Comparison of ENCODE assay signal across 1 cellular context in the genomic region with DNA sequence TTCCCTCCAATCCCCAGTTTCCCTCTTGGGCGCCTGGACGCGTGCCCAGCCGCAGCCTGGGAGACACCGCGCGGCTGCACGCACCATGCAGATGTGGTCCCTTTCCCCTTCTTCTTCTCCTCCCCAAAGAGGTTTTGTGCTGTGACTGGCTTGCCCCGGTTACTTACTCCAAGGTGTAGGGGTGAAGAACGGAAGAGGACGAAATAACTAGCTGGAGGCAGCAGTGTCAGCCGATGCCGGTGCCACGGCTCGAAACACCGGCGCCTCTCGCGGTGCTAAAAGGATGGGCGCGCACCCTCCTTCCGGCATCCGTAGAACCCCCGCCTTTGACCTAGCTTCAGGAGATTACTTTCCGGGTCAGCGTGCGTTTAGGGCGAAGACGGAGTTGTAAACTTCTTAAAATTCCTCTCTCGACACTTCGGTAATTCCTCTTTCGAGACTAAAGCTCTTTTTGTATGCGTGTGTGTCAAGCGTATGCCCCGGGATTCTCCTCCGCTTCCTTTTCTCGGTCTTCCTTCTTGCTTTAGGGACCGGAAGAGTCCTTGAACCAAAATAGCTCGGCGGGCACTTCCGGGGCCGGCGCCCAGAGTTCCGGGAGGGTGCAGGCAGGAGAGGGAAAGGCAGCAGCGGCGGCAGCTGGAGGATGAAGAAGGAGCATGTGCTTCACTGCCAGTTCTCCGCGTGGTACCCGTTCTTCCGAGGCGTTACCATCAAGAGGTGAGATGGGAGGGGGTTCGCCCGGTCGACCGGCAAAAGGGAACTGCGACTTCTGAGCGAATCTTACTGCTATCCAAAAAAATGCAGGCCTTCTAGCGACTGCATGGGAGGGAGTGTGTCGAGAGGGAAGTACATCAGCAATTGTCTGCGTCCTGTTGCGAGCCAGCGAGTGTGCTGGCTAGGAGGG.
TF ChIP-seq lines count a peak whose summit lies in the region.

A gene with protein sequence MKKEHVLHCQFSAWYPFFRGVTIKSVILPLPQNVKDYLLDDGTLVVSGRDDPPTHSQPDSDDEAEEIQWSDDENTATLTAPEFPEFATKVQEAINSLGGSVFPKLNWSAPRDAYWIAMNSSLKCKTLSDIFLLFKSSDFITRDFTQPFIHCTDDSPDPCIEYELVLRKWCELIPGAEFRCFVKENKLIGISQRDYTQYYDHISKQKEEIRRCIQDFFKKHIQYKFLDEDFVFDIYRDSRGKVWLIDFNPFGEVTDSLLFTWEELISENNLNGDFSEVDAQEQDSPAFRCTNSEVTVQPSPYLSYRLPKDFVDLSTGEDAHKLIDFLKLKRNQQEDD (plus strand): TSS at position 586 of the 904 bp plus-strand sequence. CDS start 58 bp downstream, at position 644.
A gene (minus strand): TSS at position 289 of the 904 bp plus-strand sequence. CDS start 9,600 bp downstream, outside the sequence.

TF ChIP-seq in HEK293, 187 proteins besides CTCF, POLR2A, EP300 and RAD21 (continued from another document):
- TF ChIP-seq, protein P1, sequence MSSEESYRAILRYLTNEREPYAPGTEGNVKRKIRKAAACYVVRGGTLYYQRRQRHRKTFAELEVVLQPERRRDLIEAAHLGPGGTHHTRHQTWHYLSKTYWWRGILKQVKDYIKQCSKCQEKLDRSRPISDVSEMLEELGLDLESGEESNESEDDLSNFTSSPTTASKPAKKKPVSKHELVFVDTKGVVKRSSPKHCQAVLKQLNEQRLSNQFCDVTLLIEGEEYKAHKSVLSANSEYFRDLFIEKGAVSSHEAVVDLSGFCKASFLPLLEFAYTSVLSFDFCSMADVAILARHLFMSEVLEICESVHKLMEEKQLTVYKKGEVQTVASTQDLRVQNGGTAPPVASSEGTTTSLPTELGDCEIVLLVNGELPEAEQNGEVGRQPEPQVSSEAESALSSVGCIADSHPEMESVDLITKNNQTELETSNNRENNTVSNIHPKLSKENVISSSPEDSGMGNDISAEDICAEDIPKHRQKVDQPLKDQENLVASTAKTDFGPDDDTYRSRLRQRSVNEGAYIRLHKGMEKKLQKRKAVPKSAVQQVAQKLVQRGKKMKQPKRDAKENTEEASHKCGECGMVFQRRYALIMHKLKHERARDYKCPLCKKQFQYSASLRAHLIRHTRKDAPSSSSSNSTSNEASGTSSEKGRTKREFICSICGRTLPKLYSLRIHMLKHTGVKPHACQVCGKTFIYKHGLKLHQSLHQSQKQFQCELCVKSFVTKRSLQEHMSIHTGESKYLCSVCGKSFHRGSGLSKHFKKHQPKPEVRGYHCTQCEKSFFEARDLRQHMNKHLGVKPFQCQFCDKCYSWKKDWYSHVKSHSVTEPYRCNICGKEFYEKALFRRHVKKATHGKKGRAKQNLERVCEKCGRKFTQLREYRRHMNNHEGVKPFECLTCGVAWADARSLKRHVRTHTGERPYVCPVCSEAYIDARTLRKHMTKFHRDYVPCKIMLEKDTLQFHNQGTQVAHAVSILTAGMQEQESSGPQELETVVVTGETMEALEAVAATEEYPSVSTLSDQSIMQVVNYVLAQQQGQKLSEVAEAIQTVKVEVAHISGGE (tag by site-specific recombination; conservative IDR thresholded peaks at IDR 0.05; ENCODE audit: low read depth): peak; percentile 99
- TF ChIP-seq OSR2 (tag by site-specific recombination; IDR thresholded peaks at IDR 0.05): no peak; the same call in 1 of the 2 replicates
- peak; percentile 63; the same call in 1 of the 2 replicates for TF ChIP-seq ZBTB20 (tag by site-specific recombination; IDR thresholded peaks at IDR 0.05)
- TF ChIP-seq ZFP3 (tag by site-specific recombination; IDR thresholded peaks at IDR 0.05; ENCODE audit: low read depth): no peak
- TF ChIP-seq, protein P2, sequence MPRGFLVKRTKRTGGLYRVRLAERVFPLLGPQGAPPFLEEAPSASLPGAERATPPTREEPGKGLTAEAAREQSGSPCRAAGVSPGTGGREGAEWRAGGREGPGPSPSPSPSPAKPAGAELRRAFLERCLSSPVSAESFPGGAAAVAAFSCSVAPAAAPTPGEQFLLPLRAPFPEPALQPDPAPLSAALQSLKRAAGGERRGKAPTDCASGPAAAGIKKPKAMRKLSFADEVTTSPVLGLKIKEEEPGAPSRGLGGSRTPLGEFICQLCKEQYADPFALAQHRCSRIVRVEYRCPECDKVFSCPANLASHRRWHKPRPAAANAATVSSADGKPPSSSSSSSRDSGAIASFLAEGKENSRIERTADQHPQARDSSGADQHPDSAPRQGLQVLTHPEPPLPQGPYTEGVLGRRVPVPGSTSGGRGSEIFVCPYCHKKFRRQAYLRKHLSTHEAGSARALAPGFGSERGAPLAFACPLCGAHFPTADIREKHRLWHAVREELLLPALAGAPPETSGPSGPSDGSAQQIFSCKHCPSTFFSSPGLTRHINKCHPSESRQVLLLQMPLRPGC (tag by site-specific recombination; IDR thresholded peaks at IDR 0.05): no peak
- TF ChIP-seq YY2 (tag by site-specific recombination; IDR thresholded peaks at IDR 0.05): peak; percentile 12; the same call in 1 of the 2 replicates
- 0 out of 2 replicates have a peak, but pooled peaks have one; percentile 10 for TF ChIP-seq ZNF558 (tag by site-specific recombination; IDR thresholded peaks at IDR 0.05)
- TF ChIP-seq, protein P3, sequence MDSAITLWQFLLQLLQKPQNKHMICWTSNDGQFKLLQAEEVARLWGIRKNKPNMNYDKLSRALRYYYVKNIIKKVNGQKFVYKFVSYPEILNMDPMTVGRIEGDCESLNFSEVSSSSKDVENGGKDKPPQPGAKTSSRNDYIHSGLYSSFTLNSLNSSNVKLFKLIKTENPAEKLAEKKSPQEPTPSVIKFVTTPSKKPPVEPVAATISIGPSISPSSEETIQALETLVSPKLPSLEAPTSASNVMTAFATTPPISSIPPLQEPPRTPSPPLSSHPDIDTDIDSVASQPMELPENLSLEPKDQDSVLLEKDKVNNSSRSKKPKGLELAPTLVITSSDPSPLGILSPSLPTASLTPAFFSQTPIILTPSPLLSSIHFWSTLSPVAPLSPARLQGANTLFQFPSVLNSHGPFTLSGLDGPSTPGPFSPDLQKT (IDR thresholded peaks at IDR 0.05; ENCODE audit: borderline replicate concordance, low read depth, low read length): peak; percentile 57; the same call in 1 of the 2 replicates
- TF ChIP-seq, protein P4, sequence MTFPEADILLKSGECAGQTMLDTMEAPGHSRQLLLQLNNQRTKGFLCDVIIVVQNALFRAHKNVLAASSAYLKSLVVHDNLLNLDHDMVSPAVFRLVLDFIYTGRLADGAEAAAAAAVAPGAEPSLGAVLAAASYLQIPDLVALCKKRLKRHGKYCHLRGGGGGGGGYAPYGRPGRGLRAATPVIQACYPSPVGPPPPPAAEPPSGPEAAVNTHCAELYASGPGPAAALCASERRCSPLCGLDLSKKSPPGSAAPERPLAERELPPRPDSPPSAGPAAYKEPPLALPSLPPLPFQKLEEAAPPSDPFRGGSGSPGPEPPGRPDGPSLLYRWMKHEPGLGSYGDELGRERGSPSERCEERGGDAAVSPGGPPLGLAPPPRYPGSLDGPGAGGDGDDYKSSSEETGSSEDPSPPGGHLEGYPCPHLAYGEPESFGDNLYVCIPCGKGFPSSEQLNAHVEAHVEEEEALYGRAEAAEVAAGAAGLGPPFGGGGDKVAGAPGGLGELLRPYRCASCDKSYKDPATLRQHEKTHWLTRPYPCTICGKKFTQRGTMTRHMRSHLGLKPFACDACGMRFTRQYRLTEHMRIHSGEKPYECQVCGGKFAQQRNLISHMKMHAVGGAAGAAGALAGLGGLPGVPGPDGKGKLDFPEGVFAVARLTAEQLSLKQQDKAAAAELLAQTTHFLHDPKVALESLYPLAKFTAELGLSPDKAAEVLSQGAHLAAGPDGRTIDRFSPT (tag by site-specific recombination; IDR thresholded peaks at IDR 0.05): 0 out of 2 replicates have a peak, but pooled peaks have one; percentile 16
- TF ChIP-seq PRDM1 (tag by site-specific recombination; IDR thresholded peaks at IDR 0.05): peak; percentile 45; the same call in 1 of the 2 replicates
- no peak for TF ChIP-seq ZBTB21 (tag by site-specific recombination; IDR thresholded peaks at IDR 0.05)
- no peak for TF ChIP-seq ZNF214 (tag by site-specific recombination; IDR thresholded peaks at IDR 0.05; ENCODE audit: borderline replicate concordance)
- TF ChIP-seq ZIC2 (tag by site-specific recombination; IDR thresholded peaks at IDR 0.05): peak; percentile 48
- no peak for TF ChIP-seq OVOL3 (tag by site-specific recombination; IDR thresholded peaks at IDR 0.05)
- TF ChIP-seq, protein P5, sequence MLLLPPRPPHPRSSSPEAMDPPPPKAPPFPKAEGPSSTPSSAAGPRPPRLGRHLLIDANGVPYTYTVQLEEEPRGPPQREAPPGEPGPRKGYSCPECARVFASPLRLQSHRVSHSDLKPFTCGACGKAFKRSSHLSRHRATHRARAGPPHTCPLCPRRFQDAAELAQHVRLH (tag by site-specific recombination; IDR thresholded peaks at IDR 0.05): peak; percentile 97
- TF ChIP-seq ZNF585B (tag by site-specific recombination; IDR thresholded peaks at IDR 0.05): no peak
- TF ChIP-seq, protein P6, sequence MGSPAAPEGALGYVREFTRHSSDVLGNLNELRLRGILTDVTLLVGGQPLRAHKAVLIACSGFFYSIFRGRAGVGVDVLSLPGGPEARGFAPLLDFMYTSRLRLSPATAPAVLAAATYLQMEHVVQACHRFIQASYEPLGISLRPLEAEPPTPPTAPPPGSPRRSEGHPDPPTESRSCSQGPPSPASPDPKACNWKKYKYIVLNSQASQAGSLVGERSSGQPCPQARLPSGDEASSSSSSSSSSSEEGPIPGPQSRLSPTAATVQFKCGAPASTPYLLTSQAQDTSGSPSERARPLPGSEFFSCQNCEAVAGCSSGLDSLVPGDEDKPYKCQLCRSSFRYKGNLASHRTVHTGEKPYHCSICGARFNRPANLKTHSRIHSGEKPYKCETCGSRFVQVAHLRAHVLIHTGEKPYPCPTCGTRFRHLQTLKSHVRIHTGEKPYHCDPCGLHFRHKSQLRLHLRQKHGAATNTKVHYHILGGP (tag by site-specific recombination; IDR thresholded peaks at IDR 0.05): no peak
- no peak for TF ChIP-seq ZNF174 (tag by site-specific recombination; IDR thresholded peaks at IDR 0.05)
- TF ChIP-seq ZNF792 (tag by site-specific recombination; IDR thresholded peaks at IDR 0.05): no peak
